Comparison of ENCODE assay signal across 19 cellular contexts in the genomic region with DNA sequence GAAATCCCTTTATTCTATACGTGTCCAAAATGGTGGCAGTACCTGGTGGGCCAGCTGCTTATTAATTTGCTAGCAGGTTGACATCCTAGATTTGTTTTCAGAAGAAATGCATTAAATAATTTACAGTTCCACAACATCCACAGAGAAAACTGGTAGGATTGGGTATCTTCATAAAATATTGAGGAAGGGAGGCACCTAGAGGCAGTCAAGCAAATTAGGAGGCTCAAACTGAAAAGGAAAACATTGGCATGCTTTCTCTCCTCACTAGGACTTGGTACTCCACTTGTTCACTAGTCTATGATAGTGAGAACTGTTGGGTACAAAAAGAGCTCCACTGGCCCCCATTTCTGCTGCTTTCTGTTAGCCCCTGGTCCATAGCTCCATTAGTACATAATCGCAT. TPM values are rescaled to one million over a fixed set of nuclear protein-coding genes. Genes with fewer than 3 reads are reported as not detected.
A peak's percentile ranks its signal among the peaks of the same experiment; 100 is the strongest.
DNase-seq lines count a peak whose midpoint lies in the region; ATAC-seq and TF ChIP-seq lines count a peak whose summit lies in the region.
"Had no signal": no experiment of that assay in that cellular context is flagged by ENCODE, and none has a peak within 500 bp of the region (broad histone marks: within the 10 kb centered on the region; RNA-seq: fewer than 3 reads in every experiment).

No MANE protein-coding gene starts in this region.

- H3K9me2 ChIP-seq in SK-N-SH = no peaks in the 10 kb centered on the region

- no peak for DNase-seq in SK-N-SH
- DNase-seq in LNCaP clone FGC (ENCODE audit: low read depth) = no peak
- DNase-seq in SK-MEL-5 (ENCODE audit: low read depth, low spot score) = peak; percentile 14
- peak; percentile 32 for DNase-seq in superior temporal gyrus (ENCODE audit: extremely low spot score)
- no peak for DNase-seq in MG63
- no peak for DNase-seq in A172 (ENCODE audit: low spot score)
- DNase-seq in stimulated activated CD4-positive, alpha-beta T cell treated with anti-CD3 and anti-CD28 coated beads, Interleukin-4, amount 100 ng/mL, for 4 hours = no peak
- DNase-seq: CD8-positive, alpha-beta memory T cell; DND-41; H7; NCI-H1048; NCI-H146; NCI-H226; NCI-H526 treated with DMSO at 0.1 percent for 48 hours; T-helper 2 cell had no signal

- H3K9me3 ChIP-seq in SK-N-SH = no peaks in the 10 kb centered on the region
- no peaks in the 10 kb centered on the region for H3K9me3 ChIP-seq in MG63

- H3K27ac ChIP-seq in SK-N-SH (ENCODE audit: low read depth in 2 of 2, low read length in 1 of 2) = no peak overlapping the region
- H3K27ac ChIP-seq: RWPE1, SK-N-MC had no signal

- H3F3A ChIP-seq in SK-N-SH (replicated peaks; ENCODE audit: insufficient read depth) = no peaks in the 10 kb centered on the region

- no peaks in the 10 kb centered on the region for H3K27me3 ChIP-seq in SK-N-SH (ENCODE audit: insufficient read depth)
- H3K27me3 ChIP-seq in MG63 = no peaks in the 10 kb centered on the region

- no peak for TF ChIP-seq CTCF in SK-N-SH (IDR thresholded peaks at IDR 0.05)
- TF ChIP-seq CTCF in LNCaP clone FGC (IDR thresholded peaks at IDR 0.05; ENCODE audit: control insufficient read depth, extremely low read depth, insufficient read depth) = peak; percentile 31; the same call in 1 of the 2 replicates

- no peaks in the 10 kb centered on the region for H4K20me1 ChIP-seq in SK-N-SH (ENCODE audit: insufficient read depth)

- no peak overlapping the region for H2AFZ ChIP-seq in SK-N-SH (ENCODE audit: low read depth)

- in situ Hi-C loops in SK-MEL-5 (cut with HindIII; ENCODE audit: low pct_unique_long_range_greater_than_20kb, low sequenced_read_pairs) = no loop called here

- no peak for ATAC-seq in SK-N-SH treated with all-trans-retinoic acid at 6 μM for 48 hours

- TF ChIP-seq EP300 in SK-N-SH (IDR thresholded peaks at IDR 0.05; ENCODE audit: borderline replicate concordance in 1 of 2, low read depth in 1 of 2, low read length in 1 of 2) = no peak

- H3K4me1 ChIP-seq in SK-N-SH (ENCODE audit: control insufficient read depth in 1 of 2, insufficient read depth in 2 of 2, low read depth in 1 of 2, low read length in 1 of 2) = no peaks in the 10 kb centered on the region

- WGBS in SK-N-SH (ENCODE audit: low lambda C conversion rate) = 86% methylated on average over 2 of the region's 2 CpGs

- no peak overlapping the region for H3K4me2 ChIP-seq in SK-N-SH

- H3K9ac ChIP-seq in SK-N-SH = no peak overlapping the region

- peak; percentile 49; the same call in 1 of the 2 replicates for TF ChIP-seq RAD21 in SK-N-SH (IDR thresholded peaks at IDR 0.05; ENCODE audit: low read length)

- H3K79me2 ChIP-seq in SK-N-SH (ENCODE audit: insufficient read depth) = no peaks in the 10 kb centered on the region

- H3K4me3 ChIP-seq in SK-N-SH (ENCODE audit: low read depth in 2 of 2, low read length in 1 of 2) (no peak overlapping the region), LNCaP clone FGC (ENCODE audit: low read depth, low read length) (no peak overlapping the region), MG63 (no peak overlapping the region)
- H3K4me3 ChIP-seq: SK-N-MC had no signal

- POLR2A ChIA-PET in SK-N-SH (lab: Yijun Ruan, JAX) = no interaction called here

- H3K36me3 ChIP-seq in SK-N-SH (replicated peaks in 1 of 2; ENCODE audit: control insufficient read depth in 1 of 2, insufficient read depth in 2 of 2, low read length in 1 of 2) (peaks cover 0 to 4% of the 10 kb centered on the region in 2 experiments), MG63 (no peaks in the 10 kb centered on the region)

- CTCF ChIA-PET in SK-N-SH (lab: Yijun Ruan, JAX) = interaction anchor here (0.5 to 2.0 kb wide), 4 partner anchors 12 to 706 kb away, joined by 3 to 8 read pairs (median 3); no protein-coding TSS in a partner anchor

TF ChIP-seq in SK-N-SH, 30 proteins besides CTCF, POLR2A, EP300 and RAD21 (continues in another document):
- TF ChIP-seq MEF2A (IDR thresholded peaks at IDR 0.05; ENCODE audit: borderline replicate concordance, low read depth) = no peak
- TF ChIP-seq JUND (IDR thresholded peaks at IDR 0.05) = no peak
- no peak for TF ChIP-seq RXRA (IDR thresholded peaks at IDR 0.05; ENCODE audit: borderline replicate concordance, low read depth)
- TF ChIP-seq, protein P1, sequence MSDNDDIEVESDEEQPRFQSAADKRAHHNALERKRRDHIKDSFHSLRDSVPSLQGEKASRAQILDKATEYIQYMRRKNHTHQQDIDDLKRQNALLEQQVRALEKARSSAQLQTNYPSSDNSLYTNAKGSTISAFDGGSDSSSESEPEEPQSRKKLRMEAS (IDR thresholded peaks at IDR 0.05; ENCODE audit: low read depth) = no peak
- no peak for TF ChIP-seq CHD2 (IDR thresholded peaks at IDR 0.05; ENCODE audit: low read length, partially characterized antibody)
- no peak for TF ChIP-seq TCF12 (IDR thresholded peaks at IDR 0.05)
- TF ChIP-seq GABPA (IDR thresholded peaks at IDR 0.05; ENCODE audit: low read depth) = no peak
- TF ChIP-seq TAF1 (IDR thresholded peaks at IDR 0.05; ENCODE audit: borderline replicate concordance, low read depth, low read length) = no peak
- TF ChIP-seq NFIC (IDR thresholded peaks at IDR 0.05; ENCODE audit: borderline replicate concordance) = no peak

TF ChIP-seq in SK-N-SH treated with all-trans-retinoic acid at 6 μM for 48 hours, 23 proteins besides CTCF, POLR2A, EP300 and RAD21 (continues in another document):
- TF ChIP-seq, protein P2, sequence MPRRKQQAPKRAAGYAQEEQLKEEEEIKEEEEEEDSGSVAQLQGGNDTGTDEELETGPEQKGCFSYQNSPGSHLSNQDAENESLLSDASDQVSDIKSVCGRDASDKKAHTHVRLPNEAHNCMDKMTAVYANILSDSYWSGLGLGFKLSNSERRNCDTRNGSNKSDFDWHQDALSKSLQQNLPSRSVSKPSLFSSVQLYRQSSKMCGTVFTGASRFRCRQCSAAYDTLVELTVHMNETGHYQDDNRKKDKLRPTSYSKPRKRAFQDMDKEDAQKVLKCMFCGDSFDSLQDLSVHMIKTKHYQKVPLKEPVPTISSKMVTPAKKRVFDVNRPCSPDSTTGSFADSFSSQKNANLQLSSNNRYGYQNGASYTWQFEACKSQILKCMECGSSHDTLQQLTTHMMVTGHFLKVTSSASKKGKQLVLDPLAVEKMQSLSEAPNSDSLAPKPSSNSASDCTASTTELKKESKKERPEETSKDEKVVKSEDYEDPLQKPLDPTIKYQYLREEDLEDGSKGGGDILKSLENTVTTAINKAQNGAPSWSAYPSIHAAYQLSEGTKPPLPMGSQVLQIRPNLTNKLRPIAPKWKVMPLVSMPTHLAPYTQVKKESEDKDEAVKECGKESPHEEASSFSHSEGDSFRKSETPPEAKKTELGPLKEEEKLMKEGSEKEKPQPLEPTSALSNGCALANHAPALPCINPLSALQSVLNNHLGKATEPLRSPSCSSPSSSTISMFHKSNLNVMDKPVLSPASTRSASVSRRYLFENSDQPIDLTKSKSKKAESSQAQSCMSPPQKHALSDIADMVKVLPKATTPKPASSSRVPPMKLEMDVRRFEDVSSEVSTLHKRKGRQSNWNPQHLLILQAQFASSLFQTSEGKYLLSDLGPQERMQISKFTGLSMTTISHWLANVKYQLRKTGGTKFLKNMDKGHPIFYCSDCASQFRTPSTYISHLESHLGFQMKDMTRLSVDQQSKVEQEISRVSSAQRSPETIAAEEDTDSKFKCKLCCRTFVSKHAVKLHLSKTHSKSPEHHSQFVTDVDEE (CRISPR knock-in tag; IDR thresholded peaks at IDR 0.05) = no peak
- no peak for TF ChIP-seq TOX (CRISPR knock-in tag; IDR thresholded peaks at IDR 0.05; ENCODE audit: borderline replicate concordance)
- TF ChIP-seq TCF4 (CRISPR knock-in tag; IDR thresholded peaks at IDR 0.05; ENCODE audit: borderline replicate concordance) = no peak
- TF ChIP-seq ZC3H10 (CRISPR knock-in tag; IDR thresholded peaks at IDR 0.05) = no peak
- TF ChIP-seq, protein P3, sequence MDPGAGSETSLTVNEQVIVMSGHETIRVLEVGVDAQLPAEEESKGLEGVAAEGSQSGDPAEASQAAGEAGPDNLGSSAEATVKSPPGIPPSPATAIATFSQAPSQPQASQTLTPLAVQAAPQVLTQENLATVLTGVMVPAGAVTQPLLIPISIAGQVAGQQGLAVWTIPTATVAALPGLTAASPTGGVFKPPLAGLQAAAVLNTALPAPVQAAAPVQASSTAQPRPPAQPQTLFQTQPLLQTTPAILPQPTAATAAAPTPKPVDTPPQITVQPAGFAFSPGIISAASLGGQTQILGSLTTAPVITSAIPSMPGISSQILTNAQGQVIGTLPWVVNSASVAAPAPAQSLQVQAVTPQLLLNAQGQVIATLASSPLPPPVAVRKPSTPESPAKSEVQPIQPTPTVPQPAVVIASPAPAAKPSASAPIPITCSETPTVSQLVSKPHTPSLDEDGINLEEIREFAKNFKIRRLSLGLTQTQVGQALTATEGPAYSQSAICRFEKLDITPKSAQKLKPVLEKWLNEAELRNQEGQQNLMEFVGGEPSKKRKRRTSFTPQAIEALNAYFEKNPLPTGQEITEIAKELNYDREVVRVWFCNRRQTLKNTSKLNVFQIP (CRISPR knock-in tag; IDR thresholded peaks at IDR 0.05; ENCODE audit: borderline replicate concordance, low read depth) = no peak
- TF ChIP-seq RARB (CRISPR knock-in tag; IDR thresholded peaks at IDR 0.05) = no peak
- TF ChIP-seq CSDC2 (CRISPR knock-in tag; IDR thresholded peaks at IDR 0.05) = no peak
- TF ChIP-seq, protein P4, sequence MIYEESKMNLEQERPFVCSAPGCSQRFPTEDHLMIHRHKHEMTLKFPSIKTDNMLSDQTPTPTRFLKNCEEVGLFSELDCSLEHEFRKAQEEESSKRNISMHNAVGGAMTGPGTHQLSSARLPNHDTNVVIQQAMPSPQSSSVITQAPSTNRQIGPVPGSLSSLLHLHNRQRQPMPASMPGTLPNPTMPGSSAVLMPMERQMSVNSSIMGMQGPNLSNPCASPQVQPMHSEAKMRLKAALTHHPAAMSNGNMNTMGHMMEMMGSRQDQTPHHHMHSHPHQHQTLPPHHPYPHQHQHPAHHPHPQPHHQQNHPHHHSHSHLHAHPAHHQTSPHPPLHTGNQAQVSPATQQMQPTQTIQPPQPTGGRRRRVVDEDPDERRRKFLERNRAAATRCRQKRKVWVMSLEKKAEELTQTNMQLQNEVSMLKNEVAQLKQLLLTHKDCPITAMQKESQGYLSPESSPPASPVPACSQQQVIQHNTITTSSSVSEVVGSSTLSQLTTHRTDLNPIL (CRISPR knock-in tag; IDR thresholded peaks at IDR 0.05; ENCODE audit: low read depth) = no peak
- TF ChIP-seq GLIS3 (CRISPR knock-in tag; IDR thresholded peaks at IDR 0.05) = no peak

RNA-seq across cellular contexts. Expression of a gene that starts 18.3 kb away (rescaled TPM):
- polyA plus RNA-seq in SK-N-SH (2012; rRNA removed) = 1.5 TPM in 2 replicates
- polyA plus RNA-seq in SK-N-SH (2012; cell fraction: cytosol; rRNA removed) = 0.62 and 0.70 TPM in 2 replicates
- polyA plus RNA-seq in SK-N-SH (2012; cell fraction: nucleus; rRNA removed) = 11.9 and 16.8 TPM in 2 replicates
- total RNA-seq in SK-MEL-5 (2014; rRNA removed; shearing (Covaris generic)) = 9.9 TPM in 2 replicates
- polyA plus RNA-seq in SK-MEL-5 (2015; cell fraction: cytosol; rRNA removed) = 5.6 and 6.0 TPM in 2 replicates
- 6.7 and 8.7 TPM in 2 replicates for polyA plus RNA-seq in SK-MEL-5 (2015; cell fraction: nucleus; rRNA removed)
- not detected in 2 replicates for total RNA-seq in MG63 (2014; rRNA removed; shearing (Covaris generic); ENCODE audit: low replicate concordance)
- 0.10 and 0.67 TPM in 2 replicates for total RNA-seq in A172 (2014; rRNA removed; shearing (Covaris generic))
- polyA plus RNA-seq: BJ; CD8-positive, alpha-beta memory T cell had no signal

Comparison
In these comparisons a context has a peak if more than half of its experiments do, and no peak if none do; other contexts are left out.
1. DNase-seq: peak in SK-MEL-5 (single experiment) and superior temporal gyrus (single experiment); none in SK-N-SH (single experiment), LNCaP clone FGC (single experiment), MG63 (single experiment), A172 (single experiment) and stimulated activated CD4-positive, alpha-beta T cell treated with anti-CD3 and anti-CD28 coated beads, Interleukin-4, amount 100 ng/mL, for 4 hours (0 of 2).